ENCODE assay signal across 18 cellular contexts in genomic region chr17:44374306-44375195, GRCh38. TPM values are rescaled to one million over a fixed set of nuclear protein-coding genes. Genes with fewer than 3 reads are reported as not detected.
A peak's percentile ranks its signal among the peaks of the same experiment; 100 is the strongest.
DNase-seq lines count a peak whose midpoint lies in the region; ATAC-seq and TF ChIP-seq lines count a peak whose summit lies in the region.
"Had no signal": no experiment of that assay in that cellular context is flagged by ENCODE, and none has a peak within 500 bp of the region (broad histone marks: within the 10 kb centered on the region; RNA-seq: fewer than 3 reads in every experiment).

No MANE protein-coding gene starts in this region.

- H4K12ac ChIP-seq in trophoblast cell (ENCODE audit: low read depth, low read length), result no peak overlapping the region

- no peaks in the 10 kb centered on the region for H3K27me3 ChIP-seq in trophoblast cell (ENCODE audit: insufficient read depth, low read length)
- H3K27me3 ChIP-seq: ascending aorta had no signal

- no peak overlapping the region for H2AK5ac ChIP-seq in trophoblast cell (ENCODE audit: low read length)

- no CpG with 5 or more reads among the region's 31 CpGs for WGBS in trophoblast cell (ENCODE audit: extremely low coverage, insufficient coverage, insufficient read length)

- H3K79me1 ChIP-seq in trophoblast cell (ENCODE audit: low read length), result no peaks in the 10 kb centered on the region

- peaks cover 3% of the 10 kb centered on the region for H3K9me3 ChIP-seq in trophoblast cell (ENCODE audit: insufficient read depth, low read depth, low read length)
- H3K9me3 ChIP-seq: ascending aorta had no signal

- DNase-seq in GM10266 (ENCODE audit: extremely low spot score) (peak; percentile 64), NCI-H82 treated with DMSO at 0.1 percent for 48 hours (lab: John Stamatoyannopoulos, UW; ENCODE audit: unreplicated experiment) (peak; percentile 71), iPS DF 4.7 (ENCODE audit: extremely low read depth, low spot score) (peak; percentile 69), trophoblast cell (no peak), NCI-H526 (lab: John Stamatoyannopoulos, UW) (no peak), kidney glomerular epithelial cell (lab: John Stamatoyannopoulos, UW) (no peak)
- no peak for DNase-seq in activated CD4-positive, CD25-positive, alpha-beta regulatory T cell (lab: John Stamatoyannopoulos, UW)
- DNase-seq in activated CD8-positive, alpha-beta T cell treated with anti-CD3 and anti-CD28 coated beads for 36 hours, result no peak
- DNase-seq: activated B cell treated with CpG ODN at 0.5 μM for 24 hours; activated T-cell treated with anti-CD3 and anti-CD28 coated beads, Interleukin-2, amount 50 U/mL, for 72 hours; CD4-positive, CD25-positive, alpha-beta regulatory T cell; effector CD8-positive, alpha-beta T cell; foreskin melanocyte; NCI-H510A treated with DMSO at 0.1 percent for 48 hours; stimulated activated CD4-positive, alpha-beta T cell treated with anti-CD3 and anti-CD28 coated beads, Interleukin-2, amount 100 ng/mL, for 48 hours; stimulated activated naive CD4-positive, alpha-beta T cell treated with Interleukin-2 at 50 U/mL for 16 hours had no signal

- no peak overlapping the region for H3K27ac Mint-ChIP-seq in activated CD8-positive, alpha-beta T cell treated with anti-CD3 and anti-CD28 coated beads for 36 hours
- H3K27ac Mint-ChIP-seq: activated B cell treated with CpG ODN at 0.5 μM for 24 hours; activated T-cell treated with anti-CD3 and anti-CD28 coated beads, Interleukin-2, amount 50 U/mL, for 72 hours had no signal

- H3K36me3 ChIP-seq in trophoblast cell (ENCODE audit: control insufficient read depth in 1 of 2, insufficient read depth in 2 of 2, low read length in 2 of 2), result no peaks in the 10 kb centered on the region
- H3K36me3 ChIP-seq: ascending aorta, SJSA1 had no signal

- H3K4ac ChIP-seq in trophoblast cell (ENCODE audit: low read depth, low read length), result no peak overlapping the region

- no peak for TF ChIP-seq CTCF in GM10266 (IDR thresholded peaks at IDR 0.05; ENCODE audit: control insufficient read depth, insufficient read depth, low read depth, missing control alignments)
- no peak for TF ChIP-seq CTCF in activated CD8-positive, alpha-beta T cell treated with anti-CD3 and anti-CD28 coated beads for 36 hours (IDR thresholded peaks at IDR 0.05)

- H3K4me1 ChIP-seq in trophoblast cell (ENCODE audit: control insufficient read depth in 1 of 2, insufficient read depth in 2 of 2, low read length in 2 of 2), result peaks cover 10 to 12% of the 10 kb centered on the region in 2 experiments
- H3K4me1 ChIP-seq: ascending aorta, SJSA1 had no signal

- no peaks in the 10 kb centered on the region for H3K36me3 Mint-ChIP-seq in activated CD8-positive, alpha-beta T cell treated with anti-CD3 and anti-CD28 coated beads for 36 hours (ENCODE audit: low read depth)
- H3K36me3 Mint-ChIP-seq: CD4-positive, CD25-positive, alpha-beta regulatory T cell had no signal

- H2BK120ac ChIP-seq in trophoblast cell (ENCODE audit: insufficient read depth, low read length, poor library complexity), result no peak overlapping the region

- H2BK12ac ChIP-seq in trophoblast cell (ENCODE audit: low read length), result peak overlapping the region; percentile 16

- no peak overlapping the region for H2BK5ac ChIP-seq in trophoblast cell (ENCODE audit: low read depth, low read length, poor library complexity)

- no peak overlapping the region for H3K4me3 Mint-ChIP-seq in activated CD8-positive, alpha-beta T cell treated with anti-CD3 and anti-CD28 coated beads for 36 hours
- H3K4me3 Mint-ChIP-seq: activated B cell treated with CpG ODN at 0.5 μM for 24 hours; activated T-cell treated with anti-CD3 and anti-CD28 coated beads, Interleukin-2, amount 50 U/mL, for 72 hours; CD4-positive, CD25-positive, alpha-beta regulatory T cell had no signal

- H2AFZ ChIP-seq in trophoblast cell (ENCODE audit: insufficient read depth, low read length, poor library complexity), result no peak overlapping the region

- intact Hi-C loops in activated CD8-positive, alpha-beta T cell treated with anti-CD3 and anti-CD28 coated beads for 36 hours (cut with micrococcal nuclease), result no loop called here

- H3K79me2 ChIP-seq in trophoblast cell (ENCODE audit: control insufficient read depth, insufficient read depth, low read length, poor library complexity), result peaks cover 2% of the 10 kb centered on the region

- POLR2A ChIA-PET in activated CD8-positive, alpha-beta T cell treated with anti-CD3 and anti-CD28 coated beads for 36 hours (lab: Charles Lee), result no interaction called here

- CTCF ChIA-PET in activated CD8-positive, alpha-beta T cell treated with anti-CD3 and anti-CD28 coated beads for 36 hours (lab: Charles Lee), result interaction anchor here (0.6 to 5.9 kb wide), 6 partner anchors 12 to 196 kb away, joined by 3 to 39 read pairs (median 10); partner anchors contain the start of gene FAM171A2

- no peak overlapping the region for H3K9ac ChIP-seq in trophoblast cell (ENCODE audit: low read length)

- no peak overlapping the region for H3K23ac ChIP-seq in trophoblast cell (ENCODE audit: low read length)

- H3K27ac ChIP-seq in trophoblast cell (ENCODE audit: low read depth, low read length), result no peak overlapping the region
- H3K27ac ChIP-seq: ascending aorta, SJSA1 had no signal

- H3K4me2 ChIP-seq in trophoblast cell (ENCODE audit: low read length), result no peak overlapping the region

- no peak overlapping the region for H3K4me3 ChIP-seq in trophoblast cell (ENCODE audit: low read depth, low read length)
- H3K4me3 ChIP-seq: ascending aorta, SJSA1 had no signal

- H4K91ac ChIP-seq in trophoblast cell (ENCODE audit: low read depth, low read length), result no peak overlapping the region

- no peaks in the 10 kb centered on the region for H3K4me1 Mint-ChIP-seq in activated CD8-positive, alpha-beta T cell treated with anti-CD3 and anti-CD28 coated beads for 36 hours (ENCODE audit: low read depth)

- H3K14ac ChIP-seq in trophoblast cell (ENCODE audit: low read length), result no peak overlapping the region

- peak overlapping the region; percentile 31 for H4K8ac ChIP-seq in trophoblast cell (ENCODE audit: low read depth, low read length)

- no peak for ATAC-seq in activated CD8-positive, alpha-beta T cell treated with anti-CD3 and anti-CD28 coated beads for 36 hours
- ATAC-seq: activated T-cell treated with anti-CD3 and anti-CD28 coated beads, Interleukin-2, amount 50 U/mL, for 72 hours had no signal

- no peaks in the 10 kb centered on the region for H3K9me3 Mint-ChIP-seq in activated CD8-positive, alpha-beta T cell treated with anti-CD3 and anti-CD28 coated beads for 36 hours
- H3K9me3 Mint-ChIP-seq: activated B cell treated with CpG ODN at 0.5 μM for 24 hours; activated T-cell treated with anti-CD3 and anti-CD28 coated beads, Interleukin-2, amount 50 U/mL, for 72 hours; CD4-positive, CD25-positive, alpha-beta regulatory T cell had no signal

- no peak overlapping the region for H3K18ac ChIP-seq in trophoblast cell (ENCODE audit: low read length)

- H3K27me3 Mint-ChIP-seq in activated CD8-positive, alpha-beta T cell treated with anti-CD3 and anti-CD28 coated beads for 36 hours, result peaks cover 11% of the 10 kb centered on the region

RNA-seq across cellular contexts. Expression of gene FAM171A2, which starts 10.9 kb away (rescaled TPM):
- 8.4 and 8.6 TPM in 2 replicates for polyA plus RNA-seq in trophoblast cell (2013)
- under 1 TPM; 0.43 to 0.78 TPM for total RNA-seq in activated CD8-positive, alpha-beta T cell treated with anti-CD3 and anti-CD28 coated beads for 36 hours

RNA-seq across cellular contexts. Expression of gene ITGA2B, which starts 14.9 kb away (rescaled TPM):
- polyA plus RNA-seq in trophoblast cell (2013), result 0.54 and 0.67 TPM in 2 replicates
- total RNA-seq in activated CD8-positive, alpha-beta T cell treated with anti-CD3 and anti-CD28 coated beads for 36 hours, result 1 to 10 TPM; 1.1 to 1.7 TPM
- total RNA-seq: activated B cell treated with CpG ODN at 0.5 μM for 24 hours, ascending aorta had no signal
- polyA plus RNA-seq: CD4-positive, CD25-positive, alpha-beta regulatory T cell had no signal

RNA-seq across cellular contexts. Expression of gene GRN, which starts 29.4 kb away (rescaled TPM):
- polyA plus RNA-seq in trophoblast cell (2013), result 207 and 227 TPM in 2 replicates
- total RNA-seq in activated CD8-positive, alpha-beta T cell treated with anti-CD3 and anti-CD28 coated beads for 36 hours, result 10 to 100 TPM; 34.8 to 35.5 TPM

RNA-seq across cellular contexts. Expression of gene SLC25A39, which starts 49.9 kb away (rescaled TPM):
- 96.0 and 97.4 TPM in 2 replicates for polyA plus RNA-seq in trophoblast cell (2013)
- total RNA-seq in activated CD8-positive, alpha-beta T cell treated with anti-CD3 and anti-CD28 coated beads for 36 hours, result 100 to 1,000 TPM; 149 to 153 TPM

Comparison
In these comparisons a context has a peak if more than half of its experiments do, and no peak if none do; other contexts are left out.
1. DNase-seq: peak in GM10266 (single experiment), NCI-H82 treated with DMSO at 0.1 percent for 48 hours (single experiment) and iPS DF 4.7 (single experiment); none in trophoblast cell (0 of 2), activated CD4-positive, CD25-positive, alpha-beta regulatory T cell (0 of 4), activated CD8-positive, alpha-beta T cell treated with anti-CD3 and anti-CD28 coated beads for 36 hours (single experiment), NCI-H526 (0 of 2) and kidney glomerular epithelial cell (single experiment).